ENCODE assay signal across 1 cellular context in genomic region chr4:105280338-105280809, GRCh38.
TF ChIP-seq lines count a peak whose summit lies in the region.

No MANE protein-coding gene starts in this region.

TF ChIP-seq in SK-N-SH, 30 proteins besides CTCF, POLR2A, EP300 and RAD21 (continued from another document):
- TF ChIP-seq, protein P1, sequence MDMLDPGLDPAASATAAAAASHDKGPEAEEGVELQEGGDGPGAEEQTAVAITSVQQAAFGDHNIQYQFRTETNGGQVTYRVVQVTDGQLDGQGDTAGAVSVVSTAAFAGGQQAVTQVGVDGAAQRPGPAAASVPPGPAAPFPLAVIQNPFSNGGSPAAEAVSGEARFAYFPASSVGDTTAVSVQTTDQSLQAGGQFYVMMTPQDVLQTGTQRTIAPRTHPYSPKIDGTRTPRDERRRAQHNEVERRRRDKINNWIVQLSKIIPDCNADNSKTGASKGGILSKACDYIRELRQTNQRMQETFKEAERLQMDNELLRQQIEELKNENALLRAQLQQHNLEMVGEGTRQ (IDR thresholded peaks at IDR 0.05; ENCODE audit: borderline replicate concordance, low read depth, low read length): no peak
- TF ChIP-seq, protein P2, sequence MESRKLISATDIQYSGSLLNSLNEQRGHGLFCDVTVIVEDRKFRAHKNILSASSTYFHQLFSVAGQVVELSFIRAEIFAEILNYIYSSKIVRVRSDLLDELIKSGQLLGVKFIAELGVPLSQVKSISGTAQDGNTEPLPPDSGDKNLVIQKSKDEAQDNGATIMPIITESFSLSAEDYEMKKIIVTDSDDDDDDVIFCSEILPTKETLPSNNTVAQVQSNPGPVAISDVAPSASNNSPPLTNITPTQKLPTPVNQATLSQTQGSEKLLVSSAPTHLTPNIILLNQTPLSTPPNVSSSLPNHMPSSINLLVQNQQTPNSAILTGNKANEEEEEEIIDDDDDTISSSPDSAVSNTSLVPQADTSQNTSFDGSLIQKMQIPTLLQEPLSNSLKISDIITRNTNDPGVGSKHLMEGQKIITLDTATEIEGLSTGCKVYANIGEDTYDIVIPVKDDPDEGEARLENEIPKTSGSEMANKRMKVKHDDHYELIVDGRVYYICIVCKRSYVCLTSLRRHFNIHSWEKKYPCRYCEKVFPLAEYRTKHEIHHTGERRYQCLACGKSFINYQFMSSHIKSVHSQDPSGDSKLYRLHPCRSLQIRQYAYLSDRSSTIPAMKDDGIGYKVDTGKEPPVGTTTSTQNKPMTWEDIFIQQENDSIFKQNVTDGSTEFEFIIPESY (IDR thresholded peaks at IDR 0.05; ENCODE audit: borderline replicate concordance, low read depth): peak; percentile 75
- TF ChIP-seq PBX3 (IDR thresholded peaks at IDR 0.05): peak; percentile 73
- TF ChIP-seq, protein P3, sequence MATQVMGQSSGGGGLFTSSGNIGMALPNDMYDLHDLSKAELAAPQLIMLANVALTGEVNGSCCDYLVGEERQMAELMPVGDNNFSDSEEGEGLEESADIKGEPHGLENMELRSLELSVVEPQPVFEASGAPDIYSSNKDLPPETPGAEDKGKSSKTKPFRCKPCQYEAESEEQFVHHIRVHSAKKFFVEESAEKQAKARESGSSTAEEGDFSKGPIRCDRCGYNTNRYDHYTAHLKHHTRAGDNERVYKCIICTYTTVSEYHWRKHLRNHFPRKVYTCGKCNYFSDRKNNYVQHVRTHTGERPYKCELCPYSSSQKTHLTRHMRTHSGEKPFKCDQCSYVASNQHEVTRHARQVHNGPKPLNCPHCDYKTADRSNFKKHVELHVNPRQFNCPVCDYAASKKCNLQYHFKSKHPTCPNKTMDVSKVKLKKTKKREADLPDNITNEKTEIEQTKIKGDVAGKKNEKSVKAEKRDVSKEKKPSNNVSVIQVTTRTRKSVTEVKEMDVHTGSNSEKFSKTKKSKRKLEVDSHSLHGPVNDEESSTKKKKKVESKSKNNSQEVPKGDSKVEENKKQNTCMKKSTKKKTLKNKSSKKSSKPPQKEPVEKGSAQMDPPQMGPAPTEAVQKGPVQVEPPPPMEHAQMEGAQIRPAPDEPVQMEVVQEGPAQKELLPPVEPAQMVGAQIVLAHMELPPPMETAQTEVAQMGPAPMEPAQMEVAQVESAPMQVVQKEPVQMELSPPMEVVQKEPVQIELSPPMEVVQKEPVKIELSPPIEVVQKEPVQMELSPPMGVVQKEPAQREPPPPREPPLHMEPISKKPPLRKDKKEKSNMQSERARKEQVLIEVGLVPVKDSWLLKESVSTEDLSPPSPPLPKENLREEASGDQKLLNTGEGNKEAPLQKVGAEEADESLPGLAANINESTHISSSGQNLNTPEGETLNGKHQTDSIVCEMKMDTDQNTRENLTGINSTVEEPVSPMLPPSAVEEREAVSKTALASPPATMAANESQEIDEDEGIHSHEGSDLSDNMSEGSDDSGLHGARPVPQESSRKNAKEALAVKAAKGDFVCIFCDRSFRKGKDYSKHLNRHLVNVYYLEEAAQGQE (IDR thresholded peaks at IDR 0.05; ENCODE audit: low read depth, low read length): 0 out of 2 replicates have a peak, but pooled peaks have one; percentile 29
- no peak for TF ChIP-seq SIN3A (IDR thresholded peaks at IDR 0.05; ENCODE audit: borderline replicate concordance, low read depth, low read length)
- no peak for TF ChIP-seq SMC3 (IDR thresholded peaks at IDR 0.05; ENCODE audit: low read depth, low read length)
- no peak for TF ChIP-seq TAF1 (IDR thresholded peaks at IDR 0.05; ENCODE audit: borderline replicate concordance, low read depth, low read length)
- TF ChIP-seq NFIC (IDR thresholded peaks at IDR 0.05; ENCODE audit: borderline replicate concordance): peak; percentile 97
- TF ChIP-seq MXI1 (IDR thresholded peaks at IDR 0.05; ENCODE audit: low read depth, low read length): no peak
- TF ChIP-seq YY1 (IDR thresholded peaks at IDR 0.05; ENCODE audit: low read depth): no peak
- no peak for TF ChIP-seq NRF1 (IDR thresholded peaks at IDR 0.05; ENCODE audit: low read depth, low read length)
- no peak for TF ChIP-seq RFX5 (IDR thresholded peaks at IDR 0.05; ENCODE audit: low read length)
- TF ChIP-seq ELF1 (IDR thresholded peaks at IDR 0.05): peak; percentile 50; the same call in 1 of the 2 replicates
- TF ChIP-seq, protein P4, sequence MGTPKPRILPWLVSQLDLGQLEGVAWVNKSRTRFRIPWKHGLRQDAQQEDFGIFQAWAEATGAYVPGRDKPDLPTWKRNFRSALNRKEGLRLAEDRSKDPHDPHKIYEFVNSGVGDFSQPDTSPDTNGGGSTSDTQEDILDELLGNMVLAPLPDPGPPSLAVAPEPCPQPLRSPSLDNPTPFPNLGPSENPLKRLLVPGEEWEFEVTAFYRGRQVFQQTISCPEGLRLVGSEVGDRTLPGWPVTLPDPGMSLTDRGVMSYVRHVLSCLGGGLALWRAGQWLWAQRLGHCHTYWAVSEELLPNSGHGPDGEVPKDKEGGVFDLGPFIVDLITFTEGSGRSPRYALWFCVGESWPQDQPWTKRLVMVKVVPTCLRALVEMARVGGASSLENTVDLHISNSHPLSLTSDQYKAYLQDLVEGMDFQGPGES (IDR thresholded peaks at IDR 0.05; ENCODE audit: low read depth, low read length): no peak
- TF ChIP-seq MAX (IDR thresholded peaks at IDR 0.05; ENCODE audit: low read depth): peak; percentile 70
- peak; percentile 93 for TF ChIP-seq TCF12 (IDR thresholded peaks at IDR 0.05)
- no peak for TF ChIP-seq EZH2phosphoT487 (IDR thresholded peaks at IDR 0.05; ENCODE audit: borderline replicate concordance, low read depth)
- peak; percentile 81 for TF ChIP-seq JUND (IDR thresholded peaks at IDR 0.05)
- TF ChIP-seq RXRA (IDR thresholded peaks at IDR 0.05; ENCODE audit: borderline replicate concordance, low read depth): peak; percentile 73; the same call in 1 of the 2 replicates
- TF ChIP-seq FOXM1 (IDR thresholded peaks at IDR 0.05; ENCODE audit: low read depth): peak; percentile 79; the same call in 1 of the 2 replicates
- TF ChIP-seq POLR2AphosphoS5 (IDR thresholded peaks at IDR 0.05; ENCODE audit: low read depth, low read length): peak; percentile 66; the same call in 1 of the 2 replicates
